12 cellular contexts compared by ENCODE assay signal in genomic region chr11:130601141-130601540, GRCh38.
A peak's percentile ranks its signal among the peaks of the same experiment; 100 is the strongest.
DNase-seq lines count a peak whose midpoint lies in the region; ATAC-seq and TF ChIP-seq lines count a peak whose summit lies in the region.
"Had no signal": no experiment of that assay in that cellular context is flagged by ENCODE, and none has a peak within 500 bp of the region (broad histone marks: within the 10 kb centered on the region; RNA-seq: fewer than 3 reads in every experiment).

No MANE protein-coding gene starts in this region.

- CTCF ChIA-PET in HEK293T (lab: Yijun Ruan, JAX): no interaction called here
- CTCF ChIA-PET in activated naive CD4-positive, alpha-beta T cell treated with anti-CD3 and anti-CD28 coated beads, Interleukin-2, amount 10 ng/mL, durations not matched to agents 7 days and 5 days (lab: Charles Lee): no interaction called here

- no peaks in the 10 kb centered on the region for H3K27me3 ChIP-seq in suprapubic skin

- DNase-seq in HEK293T (ENCODE audit: extremely low spot score): peak; percentile 32
- DNase-seq in chondrocyte (ENCODE audit: low spot score): no peak
- no peak for DNase-seq in left lobe of liver (ENCODE audit: low spot score)
- peak; percentile 86 to 87 for DNase-seq in suprapubic skin (ENCODE audit: low spot score in 2 of 2)
- no peak for DNase-seq in NCI-H146 treated with DMSO at 0.1 percent for 48 hours (lab: John Stamatoyannopoulos, UW; ENCODE audit: unreplicated experiment)
- no peak for DNase-seq in activated naive CD4-positive, alpha-beta T cell treated with anti-CD3 and anti-CD28 coated beads, Interleukin-2, amount 10 ng/mL, durations not matched to agents 7 days and 5 days
- DNase-seq in NCI-H345 (lab: John Stamatoyannopoulos, UW): no peak
- DNase-seq: activated CD4-positive, alpha-beta T cell treated with anti-CD3 and anti-CD28 coated beads, Interleukin-2, amount 50 U/mL, for 1 hour; cerebellar nuclear complex; NCI-H82 had no signal

- H3K36me3 Mint-ChIP-seq in chondrocyte (ENCODE audit: low read depth): no peaks in the 10 kb centered on the region
- H3K36me3 Mint-ChIP-seq in activated naive CD4-positive, alpha-beta T cell treated with anti-CD3 and anti-CD28 coated beads, Interleukin-2, amount 10 ng/mL, durations not matched to agents 7 days and 5 days: no peaks in the 10 kb centered on the region

- ATAC-seq in left lobe of liver: peak; percentile 58
- ATAC-seq in HG03457 (IDR thresholded peaks at IDR 0.05; ENCODE audit: unreplicated experiment): no peak

- H3K4me1 ChIP-seq in suprapubic skin: peaks cover 1% of the 10 kb centered on the region

- POLR2A ChIA-PET in HEK293T (lab: Yijun Ruan, JAX): no interaction called here

- H3K36me3 ChIP-seq in suprapubic skin: no peaks in the 10 kb centered on the region

- H3K4me3 Mint-ChIP-seq in chondrocyte (ENCODE audit: unreplicated experiment): no peak overlapping the region
- no peak overlapping the region for H3K4me3 Mint-ChIP-seq in activated naive CD4-positive, alpha-beta T cell treated with anti-CD3 and anti-CD28 coated beads, Interleukin-2, amount 10 ng/mL, durations not matched to agents 7 days and 5 days
- H3K4me3 Mint-ChIP-seq: memory B cell had no signal

- H3K27ac ChIP-seq in suprapubic skin: peak overlapping the region; percentile 5

- 40% methylated on average over 8 of the region's 8 CpGs for WGBS in suprapubic skin

- no peak overlapping the region for H3K4me3 ChIP-seq in suprapubic skin

- H3K27ac Mint-ChIP-seq in chondrocyte (ENCODE audit: unreplicated experiment): peak overlapping the region; percentile 91
- H3K27ac Mint-ChIP-seq in activated naive CD4-positive, alpha-beta T cell treated with anti-CD3 and anti-CD28 coated beads, Interleukin-2, amount 10 ng/mL, durations not matched to agents 7 days and 5 days: no peak overlapping the region
- H3K27ac Mint-ChIP-seq: memory B cell had no signal

- H3K4me1 Mint-ChIP-seq in chondrocyte (ENCODE audit: low read depth): peaks cover 46% of the 10 kb centered on the region
- no peaks in the 10 kb centered on the region for H3K4me1 Mint-ChIP-seq in activated naive CD4-positive, alpha-beta T cell treated with anti-CD3 and anti-CD28 coated beads, Interleukin-2, amount 10 ng/mL, durations not matched to agents 7 days and 5 days
- H3K4me1 Mint-ChIP-seq: memory B cell had no signal

- no peak for TF ChIP-seq POLR2A in suprapubic skin (IDR thresholded peaks at IDR 0.05)

- TF ChIP-seq CTCF in chondrocyte (IDR thresholded peaks at IDR 0.05): no peak
- TF ChIP-seq CTCF in suprapubic skin (IDR thresholded peaks at IDR 0.05): no peak

- H3K27me3 Mint-ChIP-seq in chondrocyte (ENCODE audit: low read depth): no peaks in the 10 kb centered on the region
- no peaks in the 10 kb centered on the region for H3K27me3 Mint-ChIP-seq in activated naive CD4-positive, alpha-beta T cell treated with anti-CD3 and anti-CD28 coated beads, Interleukin-2, amount 10 ng/mL, durations not matched to agents 7 days and 5 days
- H3K27me3 Mint-ChIP-seq: memory B cell had no signal

- no peaks in the 10 kb centered on the region for H3K9me3 ChIP-seq in suprapubic skin

- H3K9me3 Mint-ChIP-seq in chondrocyte (ENCODE audit: low read depth): no peaks in the 10 kb centered on the region
- no peaks in the 10 kb centered on the region for H3K9me3 Mint-ChIP-seq in activated naive CD4-positive, alpha-beta T cell treated with anti-CD3 and anti-CD28 coated beads, Interleukin-2, amount 10 ng/mL, durations not matched to agents 7 days and 5 days

- TF ChIP-seq EP300 in suprapubic skin (IDR thresholded peaks at IDR 0.05): no peak

TF ChIP-seq in HEK293T, 16 proteins besides CTCF, POLR2A, EP300 and RAD21:
- no peak for TF ChIP-seq SUZ12 (IDR thresholded peaks at IDR 0.05)
- TF ChIP-seq BHLHE40 (IDR thresholded peaks at IDR 0.05; ENCODE audit: borderline replicate concordance): no peak
- no peak for TF ChIP-seq SP1 (IDR thresholded peaks at IDR 0.05)
- TF ChIP-seq NFRKB (IDR thresholded peaks at IDR 0.05): no peak
- no peak for TF ChIP-seq PKNOX1 (IDR thresholded peaks at IDR 0.05)
- no peak for TF ChIP-seq ZNF384 (IDR thresholded peaks at IDR 0.05)
- TF ChIP-seq ELF4 (IDR thresholded peaks at IDR 0.05): no peak
- no peak for TF ChIP-seq HDGF (IDR thresholded peaks at IDR 0.05; ENCODE audit: borderline replicate concordance)
- no peak for TF ChIP-seq LEF1 (IDR thresholded peaks at IDR 0.05; ENCODE audit: borderline replicate concordance)
- TF ChIP-seq FOXM1 (IDR thresholded peaks at IDR 0.05; ENCODE audit: borderline replicate concordance): no peak
- TF ChIP-seq TARDBP (IDR thresholded peaks at IDR 0.05): no peak
- TF ChIP-seq FOXA1 (IDR thresholded peaks at IDR 0.05): no peak
- no peak for TF ChIP-seq FOXK2 (IDR thresholded peaks at IDR 0.05)
- no peak for TF ChIP-seq CTBP1 (IDR thresholded peaks at IDR 0.05; ENCODE audit: borderline replicate concordance)
- TF ChIP-seq L3MBTL2 (conservative IDR thresholded peaks at IDR 0.05): no peak
- no peak for TF ChIP-seq ARNT (IDR thresholded peaks at IDR 0.05)
TF ChIP-seq in HEK293T: peak in this region for 0.

Comparison
In these comparisons a context has a peak if more than half of its experiments do, and no peak if none do; other contexts are left out.
1. DNase-seq: peak in HEK293T (single experiment) and suprapubic skin (2 of 2); none in chondrocyte (single experiment), left lobe of liver (single experiment), NCI-H146 treated with DMSO at 0.1 percent for 48 hours (single experiment), activated naive CD4-positive, alpha-beta T cell treated with anti-CD3 and anti-CD28 coated beads, Interleukin-2, amount 10 ng/mL, durations not matched to agents 7 days and 5 days (single experiment) and NCI-H345 (single experiment).